In genomic region chr15:28989239-28989830, GRCh38 we compare ENCODE assay signal across 11 cellular contexts.
DNase-seq lines count a peak whose midpoint lies in the region; ATAC-seq lines count a peak whose summit lies in the region.
"Had no signal": no experiment of that assay in that cellular context is flagged by ENCODE, and none has a peak within 500 bp of the region (broad histone marks: within the 10 kb centered on the region; RNA-seq: fewer than 3 reads in every experiment).

No MANE protein-coding gene starts in this region.

- intact Hi-C loops in left colon (cut with DNase I, micrococcal nuclease), result no loop called here

- peak; percentile 51 for DNase-seq in stimulated activated CD4-positive, alpha-beta T cell treated with anti-CD3 and anti-CD28 coated beads, Interleukin-1b, Interleukin-23, amount 100 ng/mL, for 48 hours
- DNase-seq in stimulated activated CD4-positive, alpha-beta T cell treated with anti-CD3 and anti-CD28 coated beads, Interleukin-12 subunit alpha, Interleukin-12 subunit beta, amount 100 ng/mL, for 4 hours, result no peak
- peak; percentile 31 for DNase-seq in SKM-1 treated with dmso at 0.1 percent for 144 hours (lab: John Stamatoyannopoulos, UW; ENCODE audit: unreplicated experiment)
- peak; percentile 7 for DNase-seq in glomerular visceral epithelial cell (ENCODE audit: extremely low spot score)
- no peak for DNase-seq in NCI-H510A treated with DMSO at 0.1 percent for 48 hours (lab: John Stamatoyannopoulos, UW)
- DNase-seq in effector CD8-positive, alpha-beta T cell (lab: John Stamatoyannopoulos, UW), result no peak
- DNase-seq in NK-92 (lab: John Stamatoyannopoulos, UW; ENCODE audit: unreplicated experiment), result no peak
- DNase-seq in left colon, result no peak
- DNase-seq: activated CD8-positive, alpha-beta memory T cell treated with anti-CD3 and anti-CD28 coated beads, Interleukin-2, amount 50 U/mL, for 4 hours; NCI-H748 treated with DMSO at 0.1 percent for 48 hours; trophoblast cell had no signal

- no peak for ATAC-seq in left colon

Comparison
In these comparisons a context has a peak if more than half of its experiments do, and no peak if none do; other contexts are left out.
1. DNase-seq: peak in stimulated activated CD4-positive, alpha-beta T cell treated with anti-CD3 and anti-CD28 coated beads, Interleukin-1b, Interleukin-23, amount 100 ng/mL, for 48 hours (single experiment), SKM-1 treated with dmso at 0.1 percent for 144 hours (single experiment) and glomerular visceral epithelial cell (single experiment); none in stimulated activated CD4-positive, alpha-beta T cell treated with anti-CD3 and anti-CD28 coated beads, Interleukin-12 subunit alpha, Interleukin-12 subunit beta, amount 100 ng/mL, for 4 hours (single experiment), NCI-H510A treated with DMSO at 0.1 percent for 48 hours (single experiment), effector CD8-positive, alpha-beta T cell (single experiment), NK-92 (single experiment) and left colon (0 of 2).